2 cellular contexts compared by ENCODE assay signal in genomic region chr18:58431215-58431614, GRCh38.
TF ChIP-seq lines count a peak whose summit lies in the region.

No MANE protein-coding gene starts in this region.

TF ChIP-seq in GM23338, 12 proteins besides CTCF, POLR2A, EP300 and RAD21 (continued from another document):
- TF ChIP-seq NANOG (IDR thresholded peaks at IDR 0.05; ENCODE audit: borderline replicate concordance) (no peak), REST (IDR thresholded peaks at IDR 0.05; ENCODE audit: unreplicated experiment) (no peak), POLR2AphosphoS5 (IDR thresholded peaks at IDR 0.05; ENCODE audit: low read depth) (no peak), JUNB (IDR thresholded peaks at IDR 0.05; ENCODE audit: unreplicated experiment) (no peak), ZNF331 (CRISPR knock-in tag; IDR thresholded peaks at IDR 0.05; ENCODE audit: low read depth) (no peak), EZH2 (IDR thresholded peaks at IDR 0.05; ENCODE audit: low read depth, unreplicated experiment) (no peak), ETS1 (IDR thresholded peaks at IDR 0.05) (no peak), EZH2phosphoT487 (IDR thresholded peaks at IDR 0.05; ENCODE audit: unreplicated experiment) (no peak)

TF ChIP-seq in HepG2, 621 proteins besides CTCF, POLR2A, EP300 and RAD21 (continues in another document):
- no peak for TF ChIP-seq ZNF280B (CRISPR knock-in tag; IDR thresholded peaks at IDR 0.05; ENCODE audit: borderline replicate concordance)
- TF ChIP-seq NFIC (IDR thresholded peaks at IDR 0.05; ENCODE audit: low read length) = no peak
- TF ChIP-seq ZNF451 (CRISPR knock-in tag; IDR thresholded peaks at IDR 0.05) = 0 out of 2 replicates have a peak, but pooled peaks have one; percentile 23
- TF ChIP-seq MED1 (CRISPR knock-in tag; IDR thresholded peaks at IDR 0.05) = peak; percentile 24; the same call in 1 of the 2 replicates
- no peak for TF ChIP-seq HMGXB4 (CRISPR knock-in tag; IDR thresholded peaks at IDR 0.05; ENCODE audit: borderline replicate concordance in 1 of 2, low read depth in 1 of 2)
- TF ChIP-seq TGIF2 (CRISPR knock-in tag; IDR thresholded peaks at IDR 0.05) = no peak
- TF ChIP-seq ZSCAN25 (CRISPR knock-in tag; IDR thresholded peaks at IDR 0.05) = no peak
- no peak for TF ChIP-seq ZFP36 (IDR thresholded peaks at IDR 0.05; ENCODE audit: borderline replicate concordance, low read depth, low read length, partially characterized antibody)
- no peak for TF ChIP-seq USF2 (IDR thresholded peaks at IDR 0.05; ENCODE audit: low read depth, low read length)
- TF ChIP-seq USF2 (CRISPR knock-in tag; IDR thresholded peaks at IDR 0.05; ENCODE audit: borderline replicate concordance) = no peak
- no peak for TF ChIP-seq RAD51 (IDR thresholded peaks at IDR 0.05; ENCODE audit: borderline replicate concordance)
- TF ChIP-seq ZNF230 (CRISPR knock-in tag; IDR thresholded peaks at IDR 0.05) = no peak
- 0 out of 2 replicates have a peak, but pooled peaks have one; percentile 44 for TF ChIP-seq ZNF501 (CRISPR knock-in tag; IDR thresholded peaks at IDR 0.05)
- TF ChIP-seq DBP (CRISPR knock-in tag; IDR thresholded peaks at IDR 0.05; ENCODE audit: not compliant biosample characterization) = no peak
- no peak for TF ChIP-seq GZF1 (CRISPR knock-in tag; IDR thresholded peaks at IDR 0.05)
- no peak for TF ChIP-seq LCORL (IDR thresholded peaks at IDR 0.05)
- no peak for TF ChIP-seq LCORL (CRISPR knock-in tag; IDR thresholded peaks at IDR 0.05)
- no peak for TF ChIP-seq TCF7L2 (IDR thresholded peaks at IDR 0.05; ENCODE audit: low read depth, low read length)
- peak; percentile 64; the same call in 1 of the 2 replicates for TF ChIP-seq PPARG (CRISPR knock-in tag; conservative IDR thresholded peaks at IDR 0.05)
- no peak for TF ChIP-seq BHLHE40 (IDR thresholded peaks at IDR 0.05; ENCODE audit: low read length)
- TF ChIP-seq ZNF580 (CRISPR knock-in tag; IDR thresholded peaks at IDR 0.05; ENCODE audit: borderline replicate concordance, low read depth) = 0 out of 2 replicates have a peak, but pooled peaks have one; percentile 19
- TF ChIP-seq CBX2 (IDR thresholded peaks at IDR 0.05; ENCODE audit: low read depth, low read length) = no peak
- TF ChIP-seq CBX2 (CRISPR knock-in tag; IDR thresholded peaks at IDR 0.05; ENCODE audit: low read depth) = no peak
- no peak for TF ChIP-seq TCF12 (IDR thresholded peaks at IDR 0.05)
- no peak for TF ChIP-seq TCF12 (CRISPR knock-in tag; IDR thresholded peaks at IDR 0.05)
- no peak for TF ChIP-seq PLRG1 (conservative IDR thresholded peaks at IDR 0.05)
- TF ChIP-seq JARID2 (CRISPR knock-in tag; IDR thresholded peaks at IDR 0.05; ENCODE audit: insufficient replicate concordance) = no peak
- no peak for TF ChIP-seq ZNF816 (CRISPR knock-in tag; IDR thresholded peaks at IDR 0.05; ENCODE audit: borderline replicate concordance)
- no peak for TF ChIP-seq ZFY (CRISPR knock-in tag; IDR thresholded peaks at IDR 0.05)
- TF ChIP-seq MAX (IDR thresholded peaks at IDR 0.05) = peak; percentile 30; the same call in 1 of the 2 replicates
- 0 out of 2 replicates have a peak, but pooled peaks have one; percentile 32 for TF ChIP-seq ZNF558 (CRISPR knock-in tag; IDR thresholded peaks at IDR 0.05; ENCODE audit: borderline replicate concordance)
- TF ChIP-seq ZNF550 (CRISPR knock-in tag; IDR thresholded peaks at IDR 0.05; ENCODE audit: borderline replicate concordance) = no peak
- no peak for TF ChIP-seq HMG20B (CRISPR knock-in tag; conservative IDR thresholded peaks at IDR 0.05)
- no peak for TF ChIP-seq WIZ (CRISPR knock-in tag; IDR thresholded peaks at IDR 0.05)
- TF ChIP-seq ZNF18 (CRISPR knock-in tag; IDR thresholded peaks at IDR 0.05; ENCODE audit: insufficient replicate concordance) = no peak
- TF ChIP-seq NKX3-1 (CRISPR knock-in tag; IDR thresholded peaks at IDR 0.05) = no peak
- TF ChIP-seq AGO2 (optimal IDR thresholded peaks at IDR 0.05; ENCODE audit: low read depth, low read length) = no peak
- no peak for TF ChIP-seq SPEN (CRISPR knock-in tag; IDR thresholded peaks at IDR 0.05; ENCODE audit: low read depth)
- no peak for TF ChIP-seq NR2F6 (IDR thresholded peaks at IDR 0.05)
- 0 out of 2 replicates have a peak, but pooled peaks have one; percentile 15 for TF ChIP-seq NR2F6 (CRISPR knock-in tag; IDR thresholded peaks at IDR 0.05)
- no peak for TF ChIP-seq TFDP1 (CRISPR knock-in tag; IDR thresholded peaks at IDR 0.05; ENCODE audit: borderline replicate concordance)
- TF ChIP-seq ZNF260 (CRISPR knock-in tag; IDR thresholded peaks at IDR 0.05; ENCODE audit: borderline replicate concordance, low read depth) = no peak
- 0 out of 2 replicates have a peak, but pooled peaks have one; percentile 40 for TF ChIP-seq ZBTB26 (CRISPR knock-in tag; IDR thresholded peaks at IDR 0.05; ENCODE audit: borderline replicate concordance)
- TF ChIP-seq ZKSCAN5 (CRISPR knock-in tag; IDR thresholded peaks at IDR 0.05) = no peak
- TF ChIP-seq ZNF891 (CRISPR knock-in tag; IDR thresholded peaks at IDR 0.05) = no peak
- TF ChIP-seq FOXP4 (CRISPR knock-in tag; IDR thresholded peaks at IDR 0.05) = no peak
- TF ChIP-seq JUN (CRISPR knock-in tag; IDR thresholded peaks at IDR 0.05) = no peak
- no peak for TF ChIP-seq DZIP1 (CRISPR knock-in tag; IDR thresholded peaks at IDR 0.05)
- TF ChIP-seq ZNF777 (CRISPR knock-in tag; IDR thresholded peaks at IDR 0.05) = no peak
- no peak for TF ChIP-seq ZNF207 (IDR thresholded peaks at IDR 0.05; ENCODE audit: borderline replicate concordance)
- TF ChIP-seq CAMTA2 (CRISPR knock-in tag; IDR thresholded peaks at IDR 0.05; ENCODE audit: borderline replicate concordance) = no peak
